ENCODE assay signal across 11 cellular contexts in the genomic region with DNA sequence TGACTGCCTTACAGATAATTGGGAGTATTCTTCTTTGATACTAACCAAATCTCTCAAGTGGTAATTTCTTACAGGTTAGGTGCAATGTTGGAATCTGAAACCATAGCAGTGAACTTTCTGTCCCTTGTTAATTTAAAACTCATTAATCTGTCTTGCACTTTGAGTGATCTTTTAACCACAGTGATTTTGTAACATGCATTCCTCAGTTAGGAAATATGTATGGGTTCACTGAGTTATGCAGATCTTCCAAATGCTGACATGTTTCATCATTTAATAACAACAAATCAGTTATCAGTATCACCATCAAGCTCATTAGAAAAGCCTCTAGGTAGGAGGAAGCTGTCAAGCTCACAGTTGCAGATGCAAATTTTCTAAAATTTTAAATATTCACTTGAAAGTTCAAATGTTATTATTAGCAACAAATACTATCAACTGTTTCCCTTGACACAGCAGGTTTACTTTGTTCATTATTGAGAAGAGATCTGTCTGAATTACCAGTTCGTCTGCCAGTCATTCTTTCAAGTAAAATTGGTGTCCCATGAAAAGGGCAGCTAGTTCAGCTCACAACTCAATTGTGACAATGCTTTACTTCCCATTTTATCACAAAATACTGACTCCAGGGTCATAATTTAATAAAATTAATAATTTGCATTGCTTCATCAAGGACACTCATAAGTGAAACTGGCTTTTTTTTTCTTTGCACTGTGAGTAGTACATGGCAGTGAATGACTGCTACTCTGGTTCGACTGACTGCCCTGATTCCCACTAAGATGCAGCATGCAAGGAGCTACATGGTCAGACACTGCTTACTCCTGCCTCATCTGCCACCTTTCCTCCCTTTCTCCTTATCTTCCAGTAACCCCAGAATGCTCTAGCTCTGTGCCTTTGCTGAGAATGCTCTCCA. TPM values are rescaled to one million over a fixed set of nuclear protein-coding genes. Genes with fewer than 3 reads are reported as not detected.
A peak's percentile ranks its signal among the peaks of the same experiment; 100 is the strongest.
DNase-seq lines count a peak whose midpoint lies in the region; ATAC-seq, FAIRE-seq and TF ChIP-seq lines count a peak whose summit lies in the region.
"Had no signal": no experiment of that assay in that cellular context is flagged by ENCODE, and none has a peak within 500 bp of the region (broad histone marks: within the 10 kb centered on the region; RNA-seq: fewer than 3 reads in every experiment).

No MANE protein-coding gene starts in this region.

- WGBS in K562 (ENCODE audit: insufficient coverage, low coverage, missing lambda C conversion rate) = 62% methylated on average over 2 of the region's 2 CpGs

- H3K79me2 ChIP-seq in K562 (ENCODE audit: control insufficient read depth, insufficient read depth, low read length) = no peaks in the 10 kb centered on the region

- TF ChIP-seq POLR2A in K562 (conservative IDR thresholded peaks at IDR 0.05) = no peak

- DNase-seq in activated naive CD4-positive, alpha-beta T cell treated with anti-CD3 and anti-CD28 coated beads, Interleukin-2, amount 50 U/mL, for 72 hours (ENCODE audit: low spot score in 2 of 2) = no peak
- DNase-seq in K562 (ENCODE audit: extremely low read depth in 1 of 4, low spot score in 3 of 4) = no peak
- DNase-seq in ureter (ENCODE audit: low spot score) = no peak
- no peak for DNase-seq in activated T-cell treated with anti-CD3 and anti-CD28 coated beads, Interleukin-2, amount 50 U/mL, for 4 hours
- no peak for DNase-seq in SK-N-DZ (ENCODE audit: low spot score)
- DNase-seq: activated effector memory CD4-positive, alpha-beta T cell treated with Interleukin-2 at 50 U/mL for 16 hours; NCI-H1048 had no signal

- TF ChIP-seq CTCF in K562 (IDR thresholded peaks at IDR 0.05 in 2 of 3, conservative IDR thresholded peaks at IDR 0.05 in 1 of 3; ENCODE audit: insufficient read depth in 2 of 3, low read depth in 1 of 3, low read length in 3 of 3) = no peak

- H3K27me3 Mint-ChIP-seq in activated naive CD4-positive, alpha-beta T cell treated with anti-CD3 and anti-CD28 coated beads, Interleukin-2, amount 50 U/mL, for 24 hours = no peaks in the 10 kb centered on the region
- H3K27me3 Mint-ChIP-seq in activated T-cell treated with anti-CD3 and anti-CD28 coated beads, Interleukin-2, amount 50 U/mL, for 4 hours (ENCODE audit: low read depth) = no peaks in the 10 kb centered on the region

- H3K9me3 ChIP-seq in K562 (replicated peaks; ENCODE audit: control insufficient read depth, insufficient read depth, low read depth, low read length) (no peaks in the 10 kb centered on the region), subcutaneous abdominal adipose tissue (ENCODE audit: control insufficient read depth in 5 of 5, low read length in 5 of 5) (no peaks in the 10 kb centered on the region)

- no peaks in the 10 kb centered on the region for H3K4me1 ChIP-seq in K562 (replicated peaks in 1 of 2; ENCODE audit: control insufficient read depth in 2 of 2, insufficient read depth in 2 of 2, low read length in 2 of 2)
- peaks cover 0 to 38% (median 21%) of the 10 kb centered on the region in 5 donors for H3K4me1 ChIP-seq in subcutaneous abdominal adipose tissue (ENCODE audit: control insufficient read depth in 5 of 5, insufficient read depth in 5 of 5, low read length in 5 of 5)

- peaks cover 3% of the 10 kb centered on the region for H3K9me1 ChIP-seq in K562 (ENCODE audit: control insufficient read depth, insufficient read depth, low read length)

- intact Hi-C loops in K562 (cut with micrococcal nuclease) = no loop called here

- in situ Hi-C loops in K562 (cut with MboI) = no loop called here

- peak; percentile 19 for FAIRE-seq in K562 (lab: Jason Lieb, UNC)

- TF ChIP-seq RAD21 in K562 (CRISPR knock-in tag; conservative IDR thresholded peaks at IDR 0.05 in 1 of 2, IDR thresholded peaks at IDR 0.05 in 1 of 2) = no peak

- H3K36me3 ChIP-seq in K562 (ENCODE audit: control insufficient read depth, insufficient read depth, low read length) = peaks cover 88% of the 10 kb centered on the region
- peaks cover 59 to 80% (median 60%) of the 10 kb centered on the region in 5 donors for H3K36me3 ChIP-seq in subcutaneous abdominal adipose tissue (ENCODE audit: control insufficient read depth in 5 of 5, insufficient read depth in 5 of 5, low read length in 5 of 5)

- no peaks in the 10 kb centered on the region for H3K9me3 Mint-ChIP-seq in activated naive CD4-positive, alpha-beta T cell treated with anti-CD3 and anti-CD28 coated beads, Interleukin-2, amount 50 U/mL, for 24 hours
- H3K9me3 Mint-ChIP-seq in activated naive CD4-positive, alpha-beta T cell treated with anti-CD3 and anti-CD28 coated beads, Interleukin-2, amount 50 U/mL, for 72 hours = no peaks in the 10 kb centered on the region
- no peaks in the 10 kb centered on the region for H3K9me3 Mint-ChIP-seq in activated T-cell treated with anti-CD3 and anti-CD28 coated beads, Interleukin-2, amount 50 U/mL, for 4 hours
- H3K9me3 Mint-ChIP-seq: neural crest cell had no signal

- H3K4me1 Mint-ChIP-seq in activated naive CD4-positive, alpha-beta T cell treated with anti-CD3 and anti-CD28 coated beads, Interleukin-2, amount 50 U/mL, for 24 hours = peaks cover 3% of the 10 kb centered on the region
- H3K4me1 Mint-ChIP-seq in activated T-cell treated with anti-CD3 and anti-CD28 coated beads, Interleukin-2, amount 50 U/mL, for 4 hours (ENCODE audit: low read depth) = no peaks in the 10 kb centered on the region
- H3K4me1 Mint-ChIP-seq: neural crest cell had no signal

- no peaks in the 10 kb centered on the region for H3K27me3 ChIP-seq in K562 (ENCODE audit: control insufficient read depth in 2 of 2, insufficient read depth in 2 of 2, low read length in 2 of 2)
- H3K27me3 ChIP-seq in subcutaneous abdominal adipose tissue (ENCODE audit: control insufficient read depth in 5 of 5, insufficient read depth in 4 of 5, low read length in 5 of 5) = no peaks in the 10 kb centered on the region

- H3K27ac ChIP-seq in K562 (ENCODE audit: extremely low read depth, low read depth, low read length) (no peak overlapping the region), subcutaneous abdominal adipose tissue (ENCODE audit: low read depth, low read length) (peak overlapping the region; percentile 25)

- no peak overlapping the region for H3K4me3 Mint-ChIP-seq in activated naive CD4-positive, alpha-beta T cell treated with anti-CD3 and anti-CD28 coated beads, Interleukin-2, amount 50 U/mL, for 24 hours
- H3K4me3 Mint-ChIP-seq in activated T-cell treated with anti-CD3 and anti-CD28 coated beads, Interleukin-2, amount 50 U/mL, for 4 hours = no peak overlapping the region
- H3K4me3 Mint-ChIP-seq: neural crest cell had no signal

- CTCF ChIA-PET in K562 (lab: Yijun Ruan, JAX; ENCODE audit: low intra/inter-chr PET ratio) = no interaction called here

- POLR2A ChIA-PET in K562 (lab: Yijun Ruan, JAX) = no interaction called here

- no peaks in the 10 kb centered on the region for H4K20me1 ChIP-seq in K562 (replicated peaks; ENCODE audit: control insufficient read depth, insufficient read depth, low read length)

- no peak for TF ChIP-seq EP300 in K562 (IDR thresholded peaks at IDR 0.05; ENCODE audit: low read length)

- no peak overlapping the region for H3K9ac ChIP-seq in K562 (ENCODE audit: insufficient read depth in 1 of 2, low read depth in 2 of 2, low read length in 2 of 2)
- no peak overlapping the region for H3K9ac ChIP-seq in subcutaneous abdominal adipose tissue (ENCODE audit: low read length in 5 of 5)

- H2AFZ ChIP-seq in K562 (ENCODE audit: low read depth, low read length) = no peak overlapping the region

- H3K4me3 ChIP-seq in K562 = no peak overlapping the region
- no peak overlapping the region for H3K4me3 ChIP-seq in subcutaneous abdominal adipose tissue (ENCODE audit: low read depth in 1 of 5, low read length in 5 of 5)

- peaks cover 22% of the 10 kb centered on the region for H3K36me3 Mint-ChIP-seq in activated naive CD4-positive, alpha-beta T cell treated with anti-CD3 and anti-CD28 coated beads, Interleukin-2, amount 50 U/mL, for 24 hours
- H3K36me3 Mint-ChIP-seq in activated naive CD4-positive, alpha-beta T cell treated with anti-CD3 and anti-CD28 coated beads, Interleukin-2, amount 50 U/mL, for 72 hours = peaks cover 0 to 6% of the 10 kb centered on the region in 2 donors
- H3K36me3 Mint-ChIP-seq in activated T-cell treated with anti-CD3 and anti-CD28 coated beads, Interleukin-2, amount 50 U/mL, for 4 hours (ENCODE audit: insufficient read depth) = peaks cover 49% of the 10 kb centered on the region

- no peak overlapping the region for H3K4me2 ChIP-seq in K562 (ENCODE audit: insufficient read depth, low read length)

- BruUV-seq in K562 (replicated peaks; lab: Mats Ljungman, UMichigan) = no TSS peak

- ATAC-seq in activated naive CD4-positive, alpha-beta T cell treated with anti-CD3 and anti-CD28 coated beads, Interleukin-2, amount 50 U/mL, for 72 hours = no peak
- ATAC-seq in HG02973 (IDR thresholded peaks at IDR 0.05; ENCODE audit: unreplicated experiment) = peak; percentile 48
- ATAC-seq in K562 = no peak
- ATAC-seq in activated T-cell treated with anti-CD3 and anti-CD28 coated beads, Interleukin-2, amount 50 U/mL, for 4 hours = no peak

- H3K27ac Mint-ChIP-seq in activated naive CD4-positive, alpha-beta T cell treated with anti-CD3 and anti-CD28 coated beads, Interleukin-2, amount 50 U/mL, for 24 hours = peak overlapping the region; percentile 42
- H3K27ac Mint-ChIP-seq in activated naive CD4-positive, alpha-beta T cell treated with anti-CD3 and anti-CD28 coated beads, Interleukin-2, amount 50 U/mL, for 72 hours = no peak overlapping the region

RNA-seq across cellular contexts. Expression of gene SUCLG1, which starts 31.6 kb away (rescaled TPM):
- total RNA-seq in activated naive CD4-positive, alpha-beta T cell treated with anti-CD3 and anti-CD28 coated beads, Interleukin-2, amount 50 U/mL, for 72 hours = 10 to 100 TPM; 55.6 to 73.9 TPM
- total RNA-seq in K562 (2011; cell fraction: chromatin; rRNA removed; ENCODE audit: low replicate concordance) = 25.2 and 55.9 TPM in 2 replicates
- 17.0 and 31.5 TPM in 2 replicates for total RNA-seq in K562 (2011; cell fraction: nucleolus; rRNA removed)
- total RNA-seq in K562 (2011; cell fraction: nucleoplasm; rRNA removed) = 32.8 and 48.8 TPM in 2 replicates
- total RNA-seq in K562 (2014; rRNA removed) = 81.1 and 90.5 TPM in 2 replicates
- total RNA-seq in K562 (2014; rRNA removed; fragmentation: Illumina TruSeq; extraction: Trizol) = 122 and 136 TPM in 2 replicates
- 113 and 123 TPM in 2 replicates for total RNA-seq in K562 (2015; rRNA removed; fragmentation: Illumina TruSeq; extraction: Trizol)
- 108 and 122 TPM in 2 replicates for total RNA-seq in K562 (2021)
- polyA plus RNA-seq in K562 (2011; rRNA removed) = 64.2 and 112 TPM in 2 replicates
- 36.6 and 56.1 TPM in 2 replicates for polyA plus RNA-seq in K562 (2011; cell fraction: cytosol; rRNA removed)
- polyA plus RNA-seq in K562 (2011; cell fraction: nucleus; rRNA removed) = 34.7 and 35.0 TPM in 2 replicates
- polyA plus RNA-seq in K562 (2012) = 97.4 and 110 TPM in 2 replicates
- polyA plus RNA-seq in K562 (2014; fragmentation: Illumina TruSeq; extraction: Trizol) = 108 and 114 TPM in 2 replicates
- 100 to 1,000 TPM; 261 to 325 TPM for polyA plus RNA-seq in K562 (2014; fragmentation: Nextera tagmentation; extraction: Ambion mirVana)
- polyA plus RNA-seq in K562 (2014; rRNA removed) = 115 and 127 TPM in 2 replicates
- polyA minus RNA-seq in K562 (2011; rRNA and poly(A)+ RNA removed) = 34.6 and 43.1 TPM in 2 replicates
- 27.5 and 29.7 TPM in 2 replicates for polyA minus RNA-seq in K562 (2011; cell fraction: cytosol; rRNA and poly(A)+ RNA removed)
- 24.3 and 25.8 TPM in 2 replicates for polyA minus RNA-seq in K562 (2011; cell fraction: nucleus; rRNA and poly(A)+ RNA removed)
- 90.7 TPM for total RNA-seq in ureter
- total RNA-seq in activated T-cell treated with anti-CD3 and anti-CD28 coated beads, Interleukin-2, amount 50 U/mL, for 4 hours = 10 to 100 TPM; 63.2 to 70.3 (median 69.3) TPM
- 138 and 139 TPM in 2 replicates for polyA plus RNA-seq in SK-N-DZ (2014; cell fraction: cytosol; rRNA removed)
- polyA plus RNA-seq in SK-N-DZ (2014; cell fraction: nucleus; rRNA removed) = 92.1 and 103 TPM in 2 replicates
